8 cellular contexts compared by ENCODE assay signal in genomic region chr4:75848191-75848760, GRCh38. TPM values are rescaled to one million over a fixed set of nuclear protein-coding genes. Genes with fewer than 3 reads are reported as not detected.
A peak's percentile ranks its signal among the peaks of the same experiment; 100 is the strongest.
DNase-seq lines count a peak whose midpoint lies in the region; ATAC-seq, FAIRE-seq and TF ChIP-seq lines count a peak whose summit lies in the region.
"Not testable (repeated sequence)": the region's sequence is repeated elsewhere in the genome, so short reads cannot be mapped to it uniquely, and the experiment has no call there.

No MANE protein-coding gene starts in this region.

- H3K27ac ChIP-seq in Panc1 (ENCODE audit: low read length), result not testable (repeated sequence)

- ATAC-seq in Panc1 (peak; percentile 91), naive B cell (ENCODE audit: low read depth in 2 of 2) (peak; percentile 69 to 70)

- POLR2A ChIA-PET in HEK293T (lab: Yijun Ruan, JAX), result interaction anchor here (1.0 kb wide), 1 partner anchor 124 kb away, joined by 3 read pairs; the partner anchor contains the start of gene USO1
- POLR2A ChIA-PET in Panc1 (lab: Charles Lee), result not testable (repeated sequence)

- peak; percentile 84 for FAIRE-seq in G401.6 (lab: Jason Lieb, UNC)

- not testable (repeated sequence) for H3K4me3 ChIP-seq in Panc1 (ENCODE audit: low read depth in 2 of 2, low read length in 2 of 2); fibroblast of the aortic adventitia (ENCODE audit: low read depth, low read length)

- not testable (repeated sequence) for H3K4me1 ChIP-seq in Panc1 (ENCODE audit: control insufficient read depth, insufficient read depth, low read length)

- TF ChIP-seq CTCF in Panc1 (IDR thresholded peaks at IDR 0.05), result peak; percentile 83
- peak; percentile 65 for TF ChIP-seq CTCF in fibroblast of the aortic adventitia (IDR thresholded peaks at IDR 0.05; ENCODE audit: insufficient read depth, low read length)
- peak; percentile 81 for TF ChIP-seq CTCF in type B pancreatic cell (conservative IDR thresholded peaks at IDR 0.05)

- in situ Hi-C loops in Panc1 (cut with HindIII; ENCODE audit: low pct_unique_long_range_greater_than_20kb, low sequenced_read_pairs), result not testable (repeated sequence)

- not testable (repeated sequence) for H3K36me3 Mint-ChIP-seq in activated T-helper 1 cell treated with anti-CD3 and anti-CD28 coated beads, Interleukin-12 subunit alpha, Interleukin-12 subunit beta, Interleukin-2, Interleukin-4 antibody, amounts not matched to agents 30 ng/mL and 10 ng/mL and 1 ng/mL, durations not matched to agents 14 hours and 24 hours and 36 hours (ENCODE audit: low read depth); naive B cell; type B pancreatic cell

- H3K9me3 Mint-ChIP-seq in activated T-helper 1 cell treated with anti-CD3 and anti-CD28 coated beads, Interleukin-12 subunit alpha, Interleukin-12 subunit beta, Interleukin-2, Interleukin-4 antibody, amounts not matched to agents 30 ng/mL and 10 ng/mL and 1 ng/mL, durations not matched to agents 14 hours and 24 hours and 36 hours; naive B cell; type B pancreatic cell: not testable (repeated sequence)

- BruUV-seq in Panc1 (replicated peaks; lab: Mats Ljungman, UMichigan), result not testable (repeated sequence)

- H3K36me3 ChIP-seq in Panc1 (ENCODE audit: control insufficient read depth, insufficient read depth, low read length), result not testable (repeated sequence)

- not testable (repeated sequence) for H3K27ac Mint-ChIP-seq in activated T-helper 1 cell treated with anti-CD3 and anti-CD28 coated beads, Interleukin-12 subunit alpha, Interleukin-12 subunit beta, Interleukin-2, Interleukin-4 antibody, amounts not matched to agents 30 ng/mL and 10 ng/mL and 1 ng/mL, durations not matched to agents 14 hours and 24 hours and 36 hours; naive B cell; type B pancreatic cell

- H3K4me3 Mint-ChIP-seq in activated T-helper 1 cell treated with anti-CD3 and anti-CD28 coated beads, Interleukin-12 subunit alpha, Interleukin-12 subunit beta, Interleukin-2, Interleukin-4 antibody, amounts not matched to agents 30 ng/mL and 10 ng/mL and 1 ng/mL, durations not matched to agents 14 hours and 24 hours and 36 hours; type B pancreatic cell: not testable (repeated sequence)
- H3K4me3 Mint-ChIP-seq in naive B cell, result peak overlapping the region in 1 of 8 donors; percentile 27

- H3K27me3 ChIP-seq in Panc1 (ENCODE audit: control insufficient read depth, insufficient read depth, low read length), result not testable (repeated sequence)

- not testable (repeated sequence) for H3K27me3 Mint-ChIP-seq in activated T-helper 1 cell treated with anti-CD3 and anti-CD28 coated beads, Interleukin-12 subunit alpha, Interleukin-12 subunit beta, Interleukin-2, Interleukin-4 antibody, amounts not matched to agents 30 ng/mL and 10 ng/mL and 1 ng/mL, durations not matched to agents 14 hours and 24 hours and 36 hours (ENCODE audit: insufficient read depth); type B pancreatic cell
- peaks cover 8 to 14% (median 13%) of the 10 kb centered on the region in 3 donors for H3K27me3 Mint-ChIP-seq in naive B cell

- H3K9me3 ChIP-seq in Panc1 (ENCODE audit: control insufficient read depth, insufficient read depth, low read depth, low read length), result not testable (repeated sequence)

- H3K4me1 Mint-ChIP-seq in activated T-helper 1 cell treated with anti-CD3 and anti-CD28 coated beads, Interleukin-12 subunit alpha, Interleukin-12 subunit beta, Interleukin-2, Interleukin-4 antibody, amounts not matched to agents 30 ng/mL and 10 ng/mL and 1 ng/mL, durations not matched to agents 14 hours and 24 hours and 36 hours (ENCODE audit: low read depth), result peaks cover 12% of the 10 kb centered on the region
- H3K4me1 Mint-ChIP-seq in naive B cell; type B pancreatic cell (ENCODE audit: unreplicated experiment): not testable (repeated sequence)

- peak; percentile 74 for DNase-seq in HEK293T (ENCODE audit: extremely low spot score)
- peak; percentile 58 for DNase-seq in NCI-H1092 (lab: John Stamatoyannopoulos, UW)
- peak; percentile 48 for DNase-seq in Panc1 (ENCODE audit: low read depth, low spot score)
- DNase-seq in activated T-helper 1 cell treated with anti-CD3 and anti-CD28 coated beads, Interleukin-12 subunit alpha, Interleukin-12 subunit beta, Interleukin-2, Interleukin-4 antibody, amounts not matched to agents 30 ng/mL and 10 ng/mL and 1 ng/mL, durations not matched to agents 14 hours and 24 hours and 36 hours (ENCODE audit: low spot score), result peak; percentile 19
- peak; percentile 96 for DNase-seq in fibroblast of the aortic adventitia (ENCODE audit: low read depth)
- peak; percentile 29 for DNase-seq in naive B cell
- not testable (repeated sequence) for DNase-seq in type B pancreatic cell (ENCODE audit: extremely low spot score, unreplicated experiment)

- CTCF ChIA-PET in HEK293T (lab: Yijun Ruan, JAX) (interaction anchor here (0.6 to 1.7 kb wide), 10 partner anchors 11 to 913 kb away, joined by 3 to 9 read pairs (median 4); partner anchors contain the start of gene USO1), Panc1 (lab: Charles Lee) (interaction anchor here (0.6 to 0.7 kb wide), 6 partner anchors 11 to 1195 kb away, joined by 3 to 6 read pairs (median 4); no protein-coding TSS in a partner anchor)

- intact Hi-C loops in Panc1 (cut with micrococcal nuclease; ENCODE audit: unreplicated experiment), result not testable (repeated sequence)
- intact Hi-C loops in activated T-helper 1 cell treated with anti-CD3 and anti-CD28 coated beads, Interleukin-12 subunit alpha, Interleukin-12 subunit beta, Interleukin-2, Interleukin-4 antibody, amounts not matched to agents 30 ng/mL and 10 ng/mL and 1 ng/mL, durations not matched to agents 14 hours and 24 hours and 36 hours (cut with micrococcal nuclease), result loop anchor here (1.0 to 5.0 kb wide), 4 partner anchors 123 to 1401 kb away; partner anchors contain the start of genes AREG and USO1

TF ChIP-seq in HEK293T, 16 proteins besides CTCF, POLR2A, EP300 and RAD21:
- TF ChIP-seq ZNF384 (IDR thresholded peaks at IDR 0.05), result peak; percentile 91
TF ChIP-seq in HEK293T: peak in this region for 1; not testable (repeated sequence) for 15.

RNA-seq across cellular contexts. Expression of gene PPEF2, which starts 54.0 kb away (rescaled TPM):
- total RNA-seq in Panc1 (2021; ENCODE audit: unreplicated experiment), result not detected
- polyA plus RNA-seq in Panc1 (2012; ENCODE audit: insufficient read length), result not detected
- not detected in 2 replicates for total RNA-seq in activated T-helper 1 cell treated with anti-CD3 and anti-CD28 coated beads, Interleukin-12 subunit alpha, Interleukin-12 subunit beta, Interleukin-2, Interleukin-4 antibody, amounts not matched to agents 30 ng/mL and 10 ng/mL and 1 ng/mL, durations not matched to agents 14 hours and 24 hours and 36 hours
- total RNA-seq in fibroblast of the aortic adventitia (ENCODE audit: low replicate concordance), result not detected in 2 replicates
- polyA plus RNA-seq in naive B cell (ENCODE audit: low read depth in 6 of 6), result not detected
- not detected in 2 replicates for total RNA-seq in type B pancreatic cell (ENCODE audit: low replicate concordance)
